8 cellular contexts compared by ENCODE assay signal in genomic region chr9:3525836-3526165, GRCh38. TPM values are rescaled to one million over a fixed set of nuclear protein-coding genes. Genes with fewer than 3 reads are reported as not detected.
DNase-seq lines count a peak whose midpoint lies in the region; ATAC-seq and TF ChIP-seq lines count a peak whose summit lies in the region.

Gene RFX3, minus strand, starts transcription at chr9:3526001. Its CDS starts 130,413 bp downstream, at chr9:3395588.

- peaks cover 0 to 21% (median 6%) of the 10 kb centered on the region in 5 donors for H3K36me3 Mint-ChIP-seq in naive thymus-derived CD4-positive, alpha-beta T cell
- peaks cover 7 to 9% of the 10 kb centered on the region in 2 donors for H3K36me3 Mint-ChIP-seq in stimulated activated naive B cell treated with anti-CD40 and anti-IgM and Interleukin-4, amounts not matched to agents 10 μg/mL and 1 μg/mL and 100 μg/mL, for 72 hours

- peaks cover 0 to 15% (median 0%) of the 10 kb centered on the region in 11 donors for H3K9me3 Mint-ChIP-seq in naive thymus-derived CD4-positive, alpha-beta T cell
- H3K9me3 Mint-ChIP-seq in stimulated activated naive B cell treated with anti-CD40 and anti-IgM and Interleukin-4, amounts not matched to agents 10 μg/mL and 1 μg/mL and 100 μg/mL, for 72 hours, result no peaks in the 10 kb centered on the region

- H3K79me2 ChIP-seq in fibroblast of lung (ENCODE audit: control insufficient read depth, insufficient read depth, low read length), result peaks cover 13% of the 10 kb centered on the region

- H3K36me3 ChIP-seq in fibroblast of lung (ENCODE audit: control insufficient read depth, insufficient read depth, low read length), result no peaks in the 10 kb centered on the region
- H3K36me3 ChIP-seq in naive thymus-derived CD4-positive, alpha-beta T cell (ENCODE audit: control insufficient read depth in 2 of 3, insufficient read depth in 3 of 3, low read length in 3 of 3), result peaks cover 0 to 3% (median 0%) of the 10 kb centered on the region in 3 experiments

- no peaks in the 10 kb centered on the region for H3K4me1 ChIP-seq in fibroblast of lung (ENCODE audit: control insufficient read depth, extremely low read depth, insufficient read depth, low read length)
- peaks cover 28 to 44% of the 10 kb centered on the region in 2 donors for H3K4me1 ChIP-seq in naive thymus-derived CD4-positive, alpha-beta T cell (ENCODE audit: control insufficient read depth in 2 of 2, insufficient read depth in 2 of 2, low read length in 2 of 2)

- H3K27me3 Mint-ChIP-seq in naive thymus-derived CD4-positive, alpha-beta T cell, result peaks cover 0 to 5% (median 0%) of the 10 kb centered on the region in 5 donors
- no peaks in the 10 kb centered on the region for H3K27me3 Mint-ChIP-seq in stimulated activated naive B cell treated with anti-CD40 and anti-IgM and Interleukin-4, amounts not matched to agents 10 μg/mL and 1 μg/mL and 100 μg/mL, for 72 hours

- peak within 1 kb of the TSS; percentile 100 for H3K9ac ChIP-seq in fibroblast of lung (ENCODE audit: insufficient read depth, low read length)

- H2AFZ ChIP-seq in fibroblast of lung (ENCODE audit: low read length), result peak within 1 kb of the TSS; percentile 85

- H3K4me2 ChIP-seq in fibroblast of lung (ENCODE audit: extremely low read depth, insufficient read depth, low read length), result peak within 1 kb of the TSS; percentile 95

- intact Hi-C loops in naive thymus-derived CD4-positive, alpha-beta T cell (cut with micrococcal nuclease), result loop anchor here (1.0 to 5.0 kb wide), 18 partner anchors 48 to 1926 kb away; partner anchors contain the start of genes CDC37L1 (in 2 of the 2), JAK2 (in 2 of the 2), PLGRKT (in 2 of the 2) and PLPP6 (in 2 of the 2)

- no peaks in the 10 kb centered on the region for H3K9me3 ChIP-seq in fibroblast of lung (ENCODE audit: control insufficient read depth, insufficient read depth, low read depth, low read length)
- H3K9me3 ChIP-seq in naive thymus-derived CD4-positive, alpha-beta T cell (ENCODE audit: control insufficient read depth in 2 of 3, low read length in 3 of 3), result no peaks in the 10 kb centered on the region

- CTCF ChIA-PET in naive thymus-derived CD4-positive, alpha-beta T cell (lab: Charles Lee), result interaction anchor here (1.6 kb wide), 1 partner anchor 772 kb away, joined by 5 read pairs; no protein-coding TSS in a partner anchor

- peak within 1 kb of the TSS; percentile 84 to 95 (median 90) for H3K4me3 ChIP-seq in fibroblast of lung (replicated peaks in 1 of 4; ENCODE audit: control extremely low read depth in 1 of 4, insufficient read depth in 1 of 4, low read depth in 3 of 4, low read length in 4 of 4)
- H3K4me3 ChIP-seq in naive thymus-derived CD4-positive, alpha-beta T cell (ENCODE audit: low read length), result peak within 1 kb of the TSS; percentile 97

- POLR2A ChIA-PET in naive thymus-derived CD4-positive, alpha-beta T cell (lab: Charles Lee), result interaction anchor here (0.8 to 3.5 kb wide), 29 partner anchors 9 to 1925 kb away, joined by 3 to 56 read pairs (median 7); partner anchors contain the start of genes AK3, CD274, CDC37L1 and PLGRKT

- DNase-seq in DMS53 treated with DMSO at 0.1 percent for 48 hours (lab: John Stamatoyannopoulos, UW; ENCODE audit: unreplicated experiment) (peak; percentile 23), GOT3 (lab: John Stamatoyannopoulos, UW) (peak; percentile 36), Kasumi-1 (lab: John Stamatoyannopoulos, UW) (peak; percentile 58 to 60), RKO (ENCODE audit: low spot score) (peak; percentile 95), fibroblast of lung (ENCODE audit: low read depth in 2 of 2) (peak; percentile 97 to 98)
- peak; percentile 81 to 92 for DNase-seq in activated T-helper 1 cell treated with anti-CD3 and anti-CD28 coated beads, Interleukin-2, amount 50 U/mL, for 16 hours (ENCODE audit: low read depth in 1 of 2, low spot score in 1 of 2)
- DNase-seq in naive thymus-derived CD4-positive, alpha-beta T cell, result peak in 8 of 9 donors; percentile 87 to 97 (median 92)
- peak; percentile 88 for DNase-seq in stimulated activated naive B cell treated with anti-CD40 and anti-IgM and Interleukin-4, amounts not matched to agents 10 μg/mL and 1 μg/mL and 100 μg/mL, for 72 hours

- H3K27me3 ChIP-seq in fibroblast of lung (ENCODE audit: control insufficient read depth, insufficient read depth, low read length), result no peaks in the 10 kb centered on the region
- H3K27me3 ChIP-seq in naive thymus-derived CD4-positive, alpha-beta T cell (ENCODE audit: control insufficient read depth in 2 of 2, insufficient read depth in 2 of 2, low read length in 2 of 2), result no peaks in the 10 kb centered on the region

- H3K27ac Mint-ChIP-seq in naive thymus-derived CD4-positive, alpha-beta T cell, result peak within 1 kb of the TSS; percentile 95 to 100 (median 99)
- peak within 1 kb of the TSS; percentile 100 for H3K27ac Mint-ChIP-seq in stimulated activated naive B cell treated with anti-CD40 and anti-IgM and Interleukin-4, amounts not matched to agents 10 μg/mL and 1 μg/mL and 100 μg/mL, for 72 hours

- TF ChIP-seq CTCF in fibroblast of lung (conservative IDR thresholded peaks at IDR 0.05 in 1 of 2, IDR thresholded peaks at IDR 0.05 in 1 of 2; ENCODE audit: low read depth in 1 of 2, low read length in 2 of 2), result no peak

- peak within 1 kb of the TSS; percentile 90 to 99 (median 94) for H3K4me3 Mint-ChIP-seq in naive thymus-derived CD4-positive, alpha-beta T cell
- H3K4me3 Mint-ChIP-seq in stimulated activated naive B cell treated with anti-CD40 and anti-IgM and Interleukin-4, amounts not matched to agents 10 μg/mL and 1 μg/mL and 100 μg/mL, for 72 hours, result peak within 1 kb of the TSS; percentile 97 to 99

- H3K4me1 Mint-ChIP-seq in naive thymus-derived CD4-positive, alpha-beta T cell, result peaks cover 32 to 74% (median 67%) of the 10 kb centered on the region in 7 donors
- H3K4me1 Mint-ChIP-seq in stimulated activated naive B cell treated with anti-CD40 and anti-IgM and Interleukin-4, amounts not matched to agents 10 μg/mL and 1 μg/mL and 100 μg/mL, for 72 hours, result peaks cover 15 to 40% of the 10 kb centered on the region in 2 donors

- H3K27ac ChIP-seq in fibroblast of lung (ENCODE audit: insufficient read depth, low read length), result peak within 1 kb of the TSS; percentile 100
- H3K27ac ChIP-seq in naive thymus-derived CD4-positive, alpha-beta T cell (ENCODE audit: low read depth, low read length), result peak within 1 kb of the TSS; percentile 100

- peak; percentile 81 for ATAC-seq in naive thymus-derived CD4-positive, alpha-beta T cell
- peak; percentile 78 for ATAC-seq in stimulated activated naive B cell treated with anti-CD40 and anti-IgM and Interleukin-4, amounts not matched to agents 10 μg/mL and 1 μg/mL and 100 μg/mL, for 72 hours (replicated peaks)

- no peaks in the 10 kb centered on the region for H4K20me1 ChIP-seq in fibroblast of lung (ENCODE audit: control insufficient read depth, extremely low read depth, insufficient read depth, low read length)

RNA-seq across cellular contexts. Expression of gene RFX3, which starts in this region (rescaled TPM):
- total RNA-seq in fibroblast of lung, result 2.8 and 3.1 TPM in 2 replicates
- polyA plus RNA-seq in fibroblast of lung, result 2.2 and 2.8 TPM in 2 replicates
- 1.1 and 1.5 TPM in 2 replicates for polyA plus RNA-seq in fibroblast of lung (2012)
- 8.1 and 30.6 TPM in 2 replicates for polyA minus RNA-seq in fibroblast of lung (ENCODE audit: low replicate concordance)
- total RNA-seq in naive thymus-derived CD4-positive, alpha-beta T cell, result 10 to 100 TPM; 12.8 to 31.7 (median 28.4) TPM
- polyA plus RNA-seq in naive thymus-derived CD4-positive, alpha-beta T cell, result 1 to 10 TPM; 6.2 TPM

Comparison
In these comparisons a context has a peak if more than half of its experiments do, and no peak if none do; other contexts are left out.
1. Peak in every context shown above with its lines: DNase-seq, ATAC-seq, H3K4me3 ChIP-seq and H3K27ac ChIP-seq.
2. DNase-seq: peak in every context shown above with its lines; median percentile 98 in fibroblast of lung; 95 in RKO; 92 in naive thymus-derived CD4-positive, alpha-beta T cell; 88 in stimulated activated naive B cell treated with anti-CD40 and anti-IgM and Interleukin-4, amounts not matched to agents 10 μg/mL and 1 μg/mL and 100 μg/mL, for 72 hours; 86 in activated T-helper 1 cell treated with anti-CD3 and anti-CD28 coated beads, Interleukin-2, amount 50 U/mL, for 16 hours; 59 in Kasumi-1; 36 in GOT3; 23 in DMS53 treated with DMSO at 0.1 percent for 48 hours.